ENCODE assay signal across 9 cellular contexts in the genomic region with DNA sequence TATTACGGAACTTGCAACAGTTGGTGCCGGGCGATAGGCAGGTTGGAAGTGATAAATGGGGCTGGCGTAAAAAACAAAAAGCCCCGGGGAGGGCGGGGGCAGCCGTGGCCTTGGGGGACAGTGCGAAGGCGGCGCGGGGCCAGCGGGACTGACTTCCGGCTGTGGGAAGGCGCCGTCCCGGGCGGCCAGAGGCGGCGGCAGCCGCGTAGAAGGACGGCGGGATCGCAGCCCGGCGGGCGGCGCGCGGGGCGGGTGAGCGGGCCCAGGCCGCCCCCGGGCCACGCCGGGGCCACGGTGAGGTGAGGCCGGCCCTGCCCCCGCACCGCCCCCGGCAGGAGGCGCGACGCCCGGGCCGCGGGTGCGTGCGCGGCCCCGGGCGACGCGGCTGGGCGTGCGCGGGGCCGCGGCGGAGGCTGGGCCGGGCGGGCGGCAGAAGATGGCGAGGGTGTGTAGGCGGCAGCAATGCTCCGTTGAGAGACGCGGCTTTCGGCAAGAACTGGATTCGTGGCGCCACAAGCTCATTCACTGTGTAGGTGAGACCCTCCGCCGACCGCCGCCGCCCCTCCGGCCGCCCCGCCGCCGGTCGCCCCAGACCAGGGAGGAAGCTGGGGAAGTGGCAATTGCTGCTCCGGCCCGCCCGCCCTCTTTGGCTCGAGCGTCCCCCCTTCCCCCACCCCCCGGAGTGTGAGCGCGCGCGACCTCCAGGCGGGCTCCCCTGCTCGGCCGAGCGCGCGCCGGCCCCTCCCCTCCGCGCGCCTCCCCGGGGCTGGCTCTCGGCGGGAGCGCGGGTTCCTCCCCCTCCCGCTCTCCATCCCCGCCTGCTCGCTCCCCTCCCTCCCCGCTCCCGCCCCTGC. TPM values are rescaled to one million over a fixed set of nuclear protein-coding genes. Genes with fewer than 3 reads are reported as not detected.
A peak's percentile ranks its signal among the peaks of the same experiment; 100 is the strongest.
DNase-seq lines count a peak whose midpoint lies in the region; ATAC-seq, FAIRE-seq and TF ChIP-seq lines count a peak whose summit lies in the region.
"Had no signal": no experiment of that assay in that cellular context is flagged by ENCODE, and none has a peak within 500 bp of the region (broad histone marks: within the 10 kb centered on the region; RNA-seq: fewer than 3 reads in every experiment).

A gene (plus strand): TSS at position 432 of the 854 bp plus-strand sequence. CDS start 116,760 bp downstream, outside the sequence.

- no TSS peak for BruUV-seq in HepG2 (replicated peaks; lab: Mats Ljungman, UMichigan)

- no peaks in the 10 kb centered on the region for H3K27me3 Mint-ChIP-seq in dendritic cell treated with granulocyte-macrophage colony-stimulating factor and Interleukin-4, amounts not matched to agents 40 ng/mL and 50 ng/mL, for 4 days

- H3K4me3 ChIP-seq in HepG2 (replicated peaks in 1 of 3; ENCODE audit: insufficient read depth in 1 of 3, low read depth in 2 of 3, low read length in 3 of 3): peak within 1 kb of the TSS; percentile 84 to 95 (median 88)

- H4K20me1 ChIP-seq in HepG2 (ENCODE audit: insufficient read depth, low read length): peaks cover 15% of the 10 kb centered on the region

- in situ Hi-C loops in HepG2 (cut with HindIII; ENCODE audit: extremely low pct_ligation_motif_present, low pct_unique_long_range_greater_than_20kb): no loop called here

- ATAC-seq in GM19043 (IDR thresholded peaks at IDR 0.05; ENCODE audit: low read depth, unreplicated experiment) (peak; percentile 52), HG03342 (IDR thresholded peaks at IDR 0.05; ENCODE audit: unreplicated experiment) (peak; percentile 53), HepG2 (peak; percentile 62)

- peak within 1 kb of the TSS; percentile 83 for H3K4me2 ChIP-seq in HepG2 (ENCODE audit: low read depth, low read length)

- H3K4me1 ChIP-seq in HepG2 (ENCODE audit: insufficient read depth, low read length): peaks cover 48% of the 10 kb centered on the region

- peak within 1 kb of the TSS; percentile 86 for H3K9ac ChIP-seq in HepG2 (ENCODE audit: insufficient read depth, low read depth, low read length)

- CTCF ChIA-PET in HepG2 (lab: Yijun Ruan, JAX; ENCODE audit: low intra/inter-chr PET ratio, low total read pairs): interaction anchor here (3.4 kb wide), 1 partner anchor 67 kb away, joined by 48 read pairs; no protein-coding TSS in a partner anchor

- no peak for TF ChIP-seq RAD21 in HepG2 (CRISPR knock-in tag; IDR thresholded peaks at IDR 0.05)

- H3K4me1 Mint-ChIP-seq in dendritic cell treated with granulocyte-macrophage colony-stimulating factor and Interleukin-4, amounts not matched to agents 40 ng/mL and 50 ng/mL, for 4 days (ENCODE audit: low read depth): peaks cover 44% of the 10 kb centered on the region

- DNase-seq in Ammon's horn (ENCODE audit: low spot score): peak; percentile 85
- DNase-seq in NCI-H526 treated with DMSO at 0.1 percent for 48 hours (lab: John Stamatoyannopoulos, UW): peak; percentile 76
- DNase-seq in activated CD4-positive, alpha-beta T cell treated with anti-CD3 and anti-CD28 coated beads, Interleukin-2, amount 50 U/mL, for 24 hours (ENCODE audit: low read depth in 1 of 2, low spot score in 1 of 2): peak; percentile 66 to 75
- peak; percentile 71 for DNase-seq in HepG2 (ENCODE audit: low spot score)
- DNase-seq in stimulated activated CD4-positive, alpha-beta T cell treated with anti-CD3 and anti-CD28 coated beads, Interleukin-2, amount 100 ng/mL, for 48 hours: peak; percentile 66 to 79

- H3K27ac Mint-ChIP-seq in dendritic cell treated with granulocyte-macrophage colony-stimulating factor and Interleukin-4, amounts not matched to agents 40 ng/mL and 50 ng/mL, for 4 days: peak within 1 kb of the TSS; percentile 96

- no peak within 1 kb of the TSS for H2AFZ ChIP-seq in HepG2 (ENCODE audit: low read length)

- peaks cover 25% of the 10 kb centered on the region for H3K36me3 Mint-ChIP-seq in dendritic cell treated with granulocyte-macrophage colony-stimulating factor and Interleukin-4, amounts not matched to agents 40 ng/mL and 50 ng/mL, for 4 days (ENCODE audit: low read depth)

- peaks cover 0 to 1% of the 10 kb centered on the region in 2 experiments; a peak in 1 of 5 replicates for H3K27me3 ChIP-seq in HepG2 (ENCODE audit: control insufficient read depth in 1 of 2, insufficient read depth in 2 of 2, low read length in 2 of 2)

- intact Hi-C loops in dendritic cell treated with granulocyte-macrophage colony-stimulating factor and Interleukin-4, amounts not matched to agents 40 ng/mL and 50 ng/mL, for 4 days (cut with micrococcal nuclease): loop anchor here (5.0 to 10.0 kb wide), 3 partner anchors 65 to 245 kb away; a partner anchor contains a TSS
- intact Hi-C loops in HepG2 (cut with micrococcal nuclease; ENCODE audit: unreplicated experiment): loop anchor here (5.0 kb wide), 4 partner anchors 35 to 205 kb away; no protein-coding TSS in a partner anchor

- H3K4me3 Mint-ChIP-seq in dendritic cell treated with granulocyte-macrophage colony-stimulating factor and Interleukin-4, amounts not matched to agents 40 ng/mL and 50 ng/mL, for 4 days: peak within 1 kb of the TSS; percentile 96

- H3K9me3 ChIP-seq in HepG2 (ENCODE audit: low read length): no peaks in the 10 kb centered on the region

- no peak for TF ChIP-seq EP300 in HepG2 (IDR thresholded peaks at IDR 0.05; ENCODE audit: low read depth in 2 of 2, low read length in 2 of 2)
- TF ChIP-seq EP300 in HepG2 (CRISPR knock-in tag; IDR thresholded peaks at IDR 0.05; ENCODE audit: borderline replicate concordance): no peak

- TF ChIP-seq POLR2A in HepG2 (IDR thresholded peaks at IDR 0.05; ENCODE audit: insufficient read depth in 1 of 2, low read depth in 2 of 2, low read length in 2 of 2): peak; percentile 75 to 90

- TF ChIP-seq CTCF in HepG2 (CRISPR knock-in tag; IDR thresholded peaks at IDR 0.05): no peak

- POLR2A ChIA-PET in HepG2 (lab: Yijun Ruan, JAX): interaction anchor here (1.1 to 2.3 kb wide), 4 partner anchors 11 to 234 kb away, joined by 3 to 10 read pairs (median 7); no protein-coding TSS in a partner anchor

- no peaks in the 10 kb centered on the region for H3K36me3 ChIP-seq in HepG2 (replicated peaks in 1 of 2; ENCODE audit: control insufficient read depth in 1 of 2, insufficient read depth in 2 of 2, low read length in 2 of 2)

- no peak for FAIRE-seq in HepG2 (lab: Jason Lieb, UNC)
- FAIRE-seq: colon had no signal

- under 1% methylated on average over 15 of the region's 112 CpGs for WGBS in HepG2 (ENCODE audit: low lambda C conversion rate)

- H3K79me2 ChIP-seq in HepG2 (ENCODE audit: insufficient read depth, low read length): peaks cover 38% of the 10 kb centered on the region

- peak within 1 kb of the TSS; percentile 82 for H3K27ac ChIP-seq in HepG2 (ENCODE audit: extremely low read length, insufficient read depth, low read length)

- no peaks in the 10 kb centered on the region for H3K9me3 Mint-ChIP-seq in dendritic cell treated with granulocyte-macrophage colony-stimulating factor and Interleukin-4, amounts not matched to agents 40 ng/mL and 50 ng/mL, for 4 days

TF ChIP-seq in HepG2, 621 proteins besides CTCF, POLR2A, EP300 and RAD21 (continues in another document):
- TF ChIP-seq ZNF383 (CRISPR knock-in tag; IDR thresholded peaks at IDR 0.05; ENCODE audit: borderline replicate concordance): no peak
- peak; percentile 77 for TF ChIP-seq YY1 (IDR thresholded peaks at IDR 0.05; ENCODE audit: insufficient read depth, insufficient replicate concordance, low read depth, low read length)
- TF ChIP-seq ZNF878 (CRISPR knock-in tag; IDR thresholded peaks at IDR 0.05): no peak
- TF ChIP-seq, protein P1, sequence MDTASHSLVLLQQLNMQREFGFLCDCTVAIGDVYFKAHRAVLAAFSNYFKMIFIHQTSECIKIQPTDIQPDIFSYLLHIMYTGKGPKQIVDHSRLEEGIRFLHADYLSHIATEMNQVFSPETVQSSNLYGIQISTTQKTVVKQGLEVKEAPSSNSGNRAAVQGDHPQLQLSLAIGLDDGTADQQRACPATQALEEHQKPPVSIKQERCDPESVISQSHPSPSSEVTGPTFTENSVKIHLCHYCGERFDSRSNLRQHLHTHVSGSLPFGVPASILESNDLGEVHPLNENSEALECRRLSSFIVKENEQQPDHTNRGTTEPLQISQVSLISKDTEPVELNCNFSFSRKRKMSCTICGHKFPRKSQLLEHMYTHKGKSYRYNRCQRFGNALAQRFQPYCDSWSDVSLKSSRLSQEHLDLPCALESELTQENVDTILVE (CRISPR knock-in tag; IDR thresholded peaks at IDR 0.05): peak; percentile 52; the same call in 1 of the 2 replicates
- 0 out of 2 replicates have a peak, but pooled peaks have one; percentile 21 for TF ChIP-seq BRD4 (CRISPR knock-in tag; IDR thresholded peaks at IDR 0.05)
- no peak for TF ChIP-seq ZNF251 (CRISPR knock-in tag; IDR thresholded peaks at IDR 0.05)

RNA-seq across cellular contexts. Expression of the gene that starts here (rescaled TPM):
- 23.7 and 42.0 TPM in 2 replicates for total RNA-seq in HepG2 (2016; rRNA removed; fragmentation: Illumina TruSeq; extraction: Trizol)
- total RNA-seq in HepG2 (2016; cell fraction: cytosol; rRNA removed; fragmentation: Illumina TruSeq; extraction: Trizol; ENCODE audit: low read depth): 14.6 and 17.2 TPM in 2 replicates
- total RNA-seq in HepG2 (2016; cell fraction: insoluble cytoplasmic fraction; rRNA removed; fragmentation: Illumina TruSeq; extraction: Trizol): 20.6 and 37.9 TPM in 2 replicates
- total RNA-seq in HepG2 (2016; cell fraction: membrane; rRNA removed; fragmentation: Illumina TruSeq; extraction: Trizol): 11.7 and 11.8 TPM in 2 replicates
- total RNA-seq in HepG2 (2016; cell fraction: nucleus; rRNA removed; fragmentation: Illumina TruSeq; extraction: Trizol): 36.1 and 39.0 TPM in 2 replicates
- 11.3 and 12.4 TPM in 2 replicates for polyA plus RNA-seq in HepG2 (2011; rRNA removed)
- 4.5 and 6.9 TPM in 2 replicates for polyA plus RNA-seq in HepG2 (2011; cell fraction: cytosol; rRNA removed)
- 10.7 and 11.7 TPM in 2 replicates for polyA plus RNA-seq in HepG2 (2011; cell fraction: nucleus; rRNA removed)
- 16.3 and 18.9 TPM in 2 replicates for polyA plus RNA-seq in HepG2 (2012)
- polyA plus RNA-seq in HepG2 (2016; cell fraction: cytosol; fragmentation: Illumina TruSeq; extraction: Trizol; ENCODE audit: low read depth): 0.26 and 1.4 TPM in 2 replicates
- polyA plus RNA-seq in HepG2 (2016; cell fraction: insoluble cytoplasmic fraction; fragmentation: Illumina TruSeq; extraction: Trizol; ENCODE audit: low read depth): 15.9 and 16.4 TPM in 2 replicates
- 1.9 TPM in 2 replicates for polyA plus RNA-seq in HepG2 (2016; cell fraction: membrane; fragmentation: Illumina TruSeq; extraction: Trizol; ENCODE audit: low read depth)
- 16.7 and 17.4 TPM in 2 replicates for polyA plus RNA-seq in HepG2 (2016; cell fraction: nucleus; fragmentation: Illumina TruSeq; extraction: Trizol; ENCODE audit: insufficient read depth, low read depth)
- polyA minus RNA-seq in HepG2 (2011; rRNA and poly(A)+ RNA removed; ENCODE audit: low replicate concordance): 25.3 and 37.1 TPM in 2 replicates
- polyA minus RNA-seq in HepG2 (2011; cell fraction: cytosol; rRNA and poly(A)+ RNA removed): 37.0 and 39.8 TPM in 2 replicates
- polyA minus RNA-seq in HepG2 (2011; cell fraction: nucleus; rRNA and poly(A)+ RNA removed): 115 and 122 TPM in 2 replicates

Comparison
In these comparisons a context has a peak if more than half of its experiments do, and no peak if none do; other contexts are left out.
1. Peak in every context shown above with its lines: DNase-seq, ATAC-seq, H3K4me3 ChIP-seq and H3K27ac ChIP-seq.